8 cellular contexts compared by ENCODE assay signal in the genomic region with DNA sequence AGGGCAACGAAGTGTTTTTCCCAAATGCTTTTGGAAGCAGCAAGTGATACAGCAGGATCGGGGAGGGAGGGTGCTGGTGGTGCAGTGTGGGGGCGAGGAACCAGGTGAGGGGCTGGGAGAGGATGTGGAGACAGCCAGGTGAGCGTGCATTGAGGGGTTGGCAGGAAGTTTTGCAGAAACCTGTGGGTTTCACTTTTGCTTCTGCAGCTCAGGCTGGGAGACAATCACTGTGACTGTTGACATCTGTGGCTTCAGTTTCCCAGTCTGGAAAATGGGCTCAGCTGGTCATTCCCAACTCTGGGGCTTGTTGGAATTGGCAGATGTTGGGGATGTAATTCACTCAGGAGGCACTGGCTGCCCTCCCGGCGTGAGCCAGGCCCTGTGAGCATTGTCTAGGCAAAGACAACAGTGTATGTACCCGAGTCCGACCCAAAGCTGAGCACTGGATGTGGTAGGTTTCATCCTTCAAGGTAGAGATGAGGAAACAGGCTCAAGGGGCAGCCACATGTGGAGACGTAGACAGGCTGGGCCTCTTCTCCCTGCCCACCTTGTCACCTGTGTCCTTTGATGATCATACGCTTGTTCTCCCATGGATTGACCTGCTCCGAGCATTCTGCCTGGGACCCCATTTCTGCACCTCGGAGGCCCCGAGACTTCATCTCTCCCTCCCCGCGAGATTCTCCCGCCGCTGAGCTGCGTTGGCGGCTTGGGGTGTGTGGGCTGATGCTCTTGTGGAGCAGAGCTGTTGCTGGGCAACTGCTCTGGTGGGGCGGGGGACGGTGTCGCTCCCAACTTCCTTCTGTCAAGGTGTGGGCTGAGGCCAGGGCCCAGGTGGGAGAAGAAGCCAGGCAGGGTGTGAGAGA. TPM values are rescaled to one million over a fixed set of nuclear protein-coding genes. Genes with fewer than 3 reads are reported as not detected.
DNase-seq lines count a peak whose midpoint lies in the region; ATAC-seq and TF ChIP-seq lines count a peak whose summit lies in the region.

No MANE protein-coding gene starts in this region.

- peaks cover 15% of the 10 kb centered on the region for H3K36me3 Mint-ChIP-seq in activated T-helper 1 cell treated with anti-CD3 and anti-CD28 coated beads, Interleukin-12 subunit alpha, Interleukin-12 subunit beta, Interleukin-2, Interleukin-4 antibody, amounts not matched to agents 30 ng/mL and 10 ng/mL and 1 ng/mL, durations not matched to agents 14 hours and 24 hours and 36 hours (ENCODE audit: low read depth)
- H3K36me3 Mint-ChIP-seq in mesothelial cell of epicardium, result peaks cover 9% of the 10 kb centered on the region

- H3K79me2 ChIP-seq in KMS-11 (ENCODE audit: insufficient read depth, low read depth), result no peaks in the 10 kb centered on the region

- peak overlapping the region; percentile 84 for H3K4me3 Mint-ChIP-seq in activated T-helper 1 cell treated with anti-CD3 and anti-CD28 coated beads, Interleukin-12 subunit alpha, Interleukin-12 subunit beta, Interleukin-2, Interleukin-4 antibody, amounts not matched to agents 30 ng/mL and 10 ng/mL and 1 ng/mL, durations not matched to agents 14 hours and 24 hours and 36 hours
- peak overlapping the region; percentile 71 for H3K4me3 Mint-ChIP-seq in mesothelial cell of epicardium
- peak overlapping the region; percentile 81 to 93 for H3K4me3 Mint-ChIP-seq in stimulated activated naive CD8-positive, alpha-beta T cell treated with anti-CD3 and anti-CD28 coated beads, Interleukin-15, amount 100 ng/mL, for 72 hours

- no peaks in the 10 kb centered on the region for H4K20me1 ChIP-seq in KMS-11 (ENCODE audit: insufficient read depth)

- intact Hi-C loops in activated T-helper 1 cell treated with anti-CD3 and anti-CD28 coated beads, Interleukin-12 subunit alpha, Interleukin-12 subunit beta, Interleukin-2, Interleukin-4 antibody, amounts not matched to agents 30 ng/mL and 10 ng/mL and 1 ng/mL, durations not matched to agents 14 hours and 24 hours and 36 hours (cut with micrococcal nuclease), result loop anchor here (1.0 kb wide), 2 partner anchors 22 to 33 kb away; partner anchors contain the start of gene MAST3

- H3K4me1 Mint-ChIP-seq in activated T-helper 1 cell treated with anti-CD3 and anti-CD28 coated beads, Interleukin-12 subunit alpha, Interleukin-12 subunit beta, Interleukin-2, Interleukin-4 antibody, amounts not matched to agents 30 ng/mL and 10 ng/mL and 1 ng/mL, durations not matched to agents 14 hours and 24 hours and 36 hours (ENCODE audit: low read depth), result peaks cover 28% of the 10 kb centered on the region
- peaks cover 19% of the 10 kb centered on the region for H3K4me1 Mint-ChIP-seq in mesothelial cell of epicardium
- peaks cover 52% of the 10 kb centered on the region for H3K4me1 Mint-ChIP-seq in stimulated activated naive CD8-positive, alpha-beta T cell treated with anti-CD3 and anti-CD28 coated beads, Interleukin-15, amount 100 ng/mL, for 72 hours

- peak overlapping the region; percentile 53; the same call in 1 of the 2 replicates for H3K9ac ChIP-seq in KMS-11

- H3K27me3 ChIP-seq in KMS-11 (ENCODE audit: insufficient read depth, low read depth), result no peaks in the 10 kb centered on the region

- TF ChIP-seq CTCF in KMS-11 (conservative IDR thresholded peaks at IDR 0.05; ENCODE audit: low read depth, low read length), result no peak
- TF ChIP-seq CTCF in mesothelial cell of epicardium (IDR thresholded peaks at IDR 0.05; ENCODE audit: unreplicated experiment), result no peak

- peak overlapping the region; percentile 11; the same call in 1 of the 2 replicates for H3K27ac ChIP-seq in KMS-11

- no peaks in the 10 kb centered on the region for H3K36me3 ChIP-seq in KMS-11 (ENCODE audit: insufficient read depth)

- no peak overlapping the region for H3K4me3 ChIP-seq in KMS-11 (IDR thresholded peaks at IDR 0.05; ENCODE audit: insufficient read depth, low read depth, low read length)

- DNase-seq in activated T-helper 1 cell treated with anti-CD3 and anti-CD28 coated beads, Interleukin-12 subunit alpha, Interleukin-12 subunit beta, Interleukin-2, Interleukin-4 antibody, amounts not matched to agents 30 ng/mL and 10 ng/mL and 1 ng/mL, durations not matched to agents 14 hours and 24 hours and 36 hours (ENCODE audit: low spot score), result peak; percentile 54
- DNase-seq in mesothelial cell of epicardium (ENCODE audit: low spot score in 2 of 2, unreplicated experiment in 2 of 2), result no peak
- DNase-seq in stimulated activated naive CD8-positive, alpha-beta T cell treated with anti-CD3 and anti-CD28 coated beads, Interleukin-15, amount 100 ng/mL, for 72 hours, result peak; percentile 45 to 63
- no peak for DNase-seq in MV-4-11 (lab: John Stamatoyannopoulos, UW)
- DNase-seq in HPDE6-E6E7 (ENCODE audit: extremely low spot score), result no peak
- no peak for DNase-seq in 8988T

- H3K4me1 ChIP-seq in KMS-11 (ENCODE audit: low read depth, poor library complexity, severe bottlenecking), result peaks cover 28% of the 10 kb centered on the region

- peak overlapping the region; percentile 89 for H3K4me2 ChIP-seq in KMS-11

- peak overlapping the region; percentile 93 for H3K27ac Mint-ChIP-seq in activated T-helper 1 cell treated with anti-CD3 and anti-CD28 coated beads, Interleukin-12 subunit alpha, Interleukin-12 subunit beta, Interleukin-2, Interleukin-4 antibody, amounts not matched to agents 30 ng/mL and 10 ng/mL and 1 ng/mL, durations not matched to agents 14 hours and 24 hours and 36 hours
- H3K27ac Mint-ChIP-seq in mesothelial cell of epicardium, result no peak overlapping the region
- H3K27ac Mint-ChIP-seq in stimulated activated naive CD8-positive, alpha-beta T cell treated with anti-CD3 and anti-CD28 coated beads, Interleukin-15, amount 100 ng/mL, for 72 hours, result peak overlapping the region; percentile 91 to 97

- H2AFZ ChIP-seq in KMS-11 (ENCODE audit: low read depth), result peak overlapping the region; percentile 25; the same call in 1 of the 2 replicates

- no peaks in the 10 kb centered on the region for H3K9me3 Mint-ChIP-seq in activated T-helper 1 cell treated with anti-CD3 and anti-CD28 coated beads, Interleukin-12 subunit alpha, Interleukin-12 subunit beta, Interleukin-2, Interleukin-4 antibody, amounts not matched to agents 30 ng/mL and 10 ng/mL and 1 ng/mL, durations not matched to agents 14 hours and 24 hours and 36 hours
- H3K9me3 Mint-ChIP-seq in mesothelial cell of epicardium, result no peaks in the 10 kb centered on the region
- no peaks in the 10 kb centered on the region for H3K9me3 Mint-ChIP-seq in stimulated activated naive CD8-positive, alpha-beta T cell treated with anti-CD3 and anti-CD28 coated beads, Interleukin-15, amount 100 ng/mL, for 72 hours

- ATAC-seq in stimulated activated naive CD8-positive, alpha-beta T cell treated with anti-CD3 and anti-CD28 coated beads, Interleukin-15, amount 100 ng/mL, for 72 hours, result peak; percentile 63
- no peak for ATAC-seq in GM19397 (IDR thresholded peaks at IDR 0.05; ENCODE audit: unreplicated experiment)

- no peaks in the 10 kb centered on the region for H3K27me3 Mint-ChIP-seq in activated T-helper 1 cell treated with anti-CD3 and anti-CD28 coated beads, Interleukin-12 subunit alpha, Interleukin-12 subunit beta, Interleukin-2, Interleukin-4 antibody, amounts not matched to agents 30 ng/mL and 10 ng/mL and 1 ng/mL, durations not matched to agents 14 hours and 24 hours and 36 hours (ENCODE audit: insufficient read depth)
- H3K27me3 Mint-ChIP-seq in mesothelial cell of epicardium (ENCODE audit: low read depth), result no peaks in the 10 kb centered on the region
- H3K27me3 Mint-ChIP-seq in stimulated activated naive CD8-positive, alpha-beta T cell treated with anti-CD3 and anti-CD28 coated beads, Interleukin-15, amount 100 ng/mL, for 72 hours, result no peaks in the 10 kb centered on the region

RNA-seq across cellular contexts. Expression of gene MAST3, which starts 21.9 kb away (rescaled TPM):
- total RNA-seq in activated T-helper 1 cell treated with anti-CD3 and anti-CD28 coated beads, Interleukin-12 subunit alpha, Interleukin-12 subunit beta, Interleukin-2, Interleukin-4 antibody, amounts not matched to agents 30 ng/mL and 10 ng/mL and 1 ng/mL, durations not matched to agents 14 hours and 24 hours and 36 hours, result 16.5 and 17.6 TPM in 2 replicates
- 15.0 to 17.0 TPM (median 16.0 TPM) in 3 replicates for total RNA-seq in mesothelial cell of epicardium

RNA-seq across cellular contexts. Expression of gene IL12RB1, which starts 32.7 kb away (rescaled TPM):
- 44.5 and 47.5 TPM in 2 replicates for total RNA-seq in activated T-helper 1 cell treated with anti-CD3 and anti-CD28 coated beads, Interleukin-12 subunit alpha, Interleukin-12 subunit beta, Interleukin-2, Interleukin-4 antibody, amounts not matched to agents 30 ng/mL and 10 ng/mL and 1 ng/mL, durations not matched to agents 14 hours and 24 hours and 36 hours
- not detected in 3 replicates for total RNA-seq in mesothelial cell of epicardium

RNA-seq across cellular contexts. Expression of gene PIK3R2, which starts 33.5 kb away (rescaled TPM):
- total RNA-seq in activated T-helper 1 cell treated with anti-CD3 and anti-CD28 coated beads, Interleukin-12 subunit alpha, Interleukin-12 subunit beta, Interleukin-2, Interleukin-4 antibody, amounts not matched to agents 30 ng/mL and 10 ng/mL and 1 ng/mL, durations not matched to agents 14 hours and 24 hours and 36 hours, result 14.7 and 15.6 TPM in 2 replicates
- total RNA-seq in mesothelial cell of epicardium, result 90.4 to 95.5 TPM (median 94.7 TPM) in 3 replicates

RNA-seq across cellular contexts. Expression of gene IFI30, which starts 54.1 kb away (rescaled TPM):
- total RNA-seq in activated T-helper 1 cell treated with anti-CD3 and anti-CD28 coated beads, Interleukin-12 subunit alpha, Interleukin-12 subunit beta, Interleukin-2, Interleukin-4 antibody, amounts not matched to agents 30 ng/mL and 10 ng/mL and 1 ng/mL, durations not matched to agents 14 hours and 24 hours and 36 hours, result 45.3 and 49.9 TPM in 2 replicates
- total RNA-seq in mesothelial cell of epicardium, result 0.32 to 2.0 TPM (median 0.36 TPM) in 3 replicates

Comparison
In these comparisons a context has a peak if more than half of its experiments do, and no peak if none do; other contexts are left out.
1. DNase-seq: peak in activated T-helper 1 cell treated with anti-CD3 and anti-CD28 coated beads, Interleukin-12 subunit alpha, Interleukin-12 subunit beta, Interleukin-2, Interleukin-4 antibody, amounts not matched to agents 30 ng/mL and 10 ng/mL and 1 ng/mL, durations not matched to agents 14 hours and 24 hours and 36 hours (single experiment) and stimulated activated naive CD8-positive, alpha-beta T cell treated with anti-CD3 and anti-CD28 coated beads, Interleukin-15, amount 100 ng/mL, for 72 hours (2 of 2); none in mesothelial cell of epicardium (0 of 2), MV-4-11 (single experiment), HPDE6-E6E7 (single experiment) and 8988T (single experiment).
2. RNA of gene IL12RB1, which starts 32.7 kb away (total RNA-seq): 44.5 to 47.5 TPM in activated T-helper 1 cell treated with anti-CD3 and anti-CD28 coated beads, Interleukin-12 subunit alpha, Interleukin-12 subunit beta, Interleukin-2, Interleukin-4 antibody, amounts not matched to agents 30 ng/mL and 10 ng/mL and 1 ng/mL, durations not matched to agents 14 hours and 24 hours and 36 hours; not detected in mesothelial cell of epicardium; every median in the first group is over 10 times any median in the second.
3. Peak in every context shown above with its lines, with median percentiles within 50 percentile points of each other: H3K4me3 Mint-ChIP-seq.